In genomic region chr12:6492838-6493579, GRCh38 we compare ENCODE assay signal across 1 cellular context.
TF ChIP-seq lines count a peak whose summit lies in the region.

Gene MRPL51 (minus strand): TSS chr12:6493262. CDS start chr12:6493136, 126 bp downstream.

TF ChIP-seq in K562, 482 proteins besides CTCF, POLR2A, EP300 and RAD21 (continued from another document and continues in another):
- TF ChIP-seq, protein P1, sequence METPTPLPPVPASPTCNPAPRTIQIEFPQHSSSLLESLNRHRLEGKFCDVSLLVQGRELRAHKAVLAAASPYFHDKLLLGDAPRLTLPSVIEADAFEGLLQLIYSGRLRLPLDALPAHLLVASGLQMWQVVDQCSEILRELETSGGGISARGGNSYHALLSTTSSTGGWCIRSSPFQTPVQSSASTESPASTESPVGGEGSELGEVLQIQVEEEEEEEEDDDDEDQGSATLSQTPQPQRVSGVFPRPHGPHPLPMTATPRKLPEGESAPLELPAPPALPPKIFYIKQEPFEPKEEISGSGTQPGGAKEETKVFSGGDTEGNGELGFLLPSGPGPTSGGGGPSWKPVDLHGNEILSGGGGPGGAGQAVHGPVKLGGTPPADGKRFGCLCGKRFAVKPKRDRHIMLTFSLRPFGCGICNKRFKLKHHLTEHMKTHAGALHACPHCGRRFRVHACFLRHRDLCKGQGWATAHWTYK (CRISPR knock-in tag; IDR thresholded peaks at IDR 0.05), result no peak
- no peak for TF ChIP-seq ZNF263 (CRISPR knock-in tag; IDR thresholded peaks at IDR 0.05; ENCODE audit: borderline replicate concordance)
- TF ChIP-seq OTX1 (CRISPR knock-in tag; IDR thresholded peaks at IDR 0.05), result no peak
- peak; percentile 74; the same call in 1 of the 2 replicates for TF ChIP-seq CBX1 (IDR thresholded peaks at IDR 0.05; ENCODE audit: low read depth)
- no peak for TF ChIP-seq POLR3G (IDR thresholded peaks at IDR 0.05; ENCODE audit: extremely low read depth, insufficient read length, insufficient replicate concordance)
- TF ChIP-seq EP400 (IDR thresholded peaks at IDR 0.05), result no peak; the same call in 1 of the 2 replicates
- no peak for TF ChIP-seq SAP30 (IDR thresholded peaks at IDR 0.05; ENCODE audit: borderline replicate concordance, insufficient read depth, low read depth, low read length, poor library complexity, severe bottlenecking)
- peak; percentile 57 for TF ChIP-seq HMGN3 (IDR thresholded peaks at IDR 0.05; ENCODE audit: borderline replicate concordance, extremely low read depth, insufficient read length, low read depth, low read length)
- TF ChIP-seq, protein P2, sequence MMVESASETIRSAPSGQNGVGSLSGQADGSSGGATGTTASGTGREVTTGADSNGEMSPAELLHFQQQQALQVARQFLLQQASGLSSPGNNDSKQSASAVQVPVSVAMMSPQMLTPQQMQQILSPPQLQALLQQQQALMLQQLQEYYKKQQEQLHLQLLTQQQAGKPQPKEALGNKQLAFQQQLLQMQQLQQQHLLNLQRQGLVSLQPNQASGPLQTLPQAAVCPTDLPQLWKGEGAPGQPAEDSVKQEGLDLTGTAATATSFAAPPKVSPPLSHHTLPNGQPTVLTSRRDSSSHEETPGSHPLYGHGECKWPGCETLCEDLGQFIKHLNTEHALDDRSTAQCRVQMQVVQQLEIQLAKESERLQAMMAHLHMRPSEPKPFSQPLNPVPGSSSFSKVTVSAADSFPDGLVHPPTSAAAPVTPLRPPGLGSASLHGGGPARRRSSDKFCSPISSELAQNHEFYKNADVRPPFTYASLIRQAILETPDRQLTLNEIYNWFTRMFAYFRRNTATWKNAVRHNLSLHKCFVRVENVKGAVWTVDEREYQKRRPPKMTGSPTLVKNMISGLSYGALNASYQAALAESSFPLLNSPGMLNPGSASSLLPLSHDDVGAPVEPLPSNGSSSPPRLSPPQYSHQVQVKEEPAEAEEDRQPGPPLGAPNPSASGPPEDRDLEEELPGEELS (CRISPR knock-in tag; IDR thresholded peaks at IDR 0.05; ENCODE audit: borderline replicate concordance), result no peak
- 0 out of 2 replicates have a peak, but pooled peaks have one; percentile 21 for TF ChIP-seq NR2C1 (IDR thresholded peaks at IDR 0.05)
- TF ChIP-seq NR2C1 (tag; IDR thresholded peaks at IDR 0.05), result no peak
- 0 out of 2 replicates have a peak, but pooled peaks have one; percentile 36 for TF ChIP-seq HINFP (tag; conservative IDR thresholded peaks at IDR 0.05; ENCODE audit: low read depth)
- TF ChIP-seq RBM17 (IDR thresholded peaks at IDR 0.05; ENCODE audit: borderline replicate concordance, low read depth, low read length), result no peak
- TF ChIP-seq RFX7 (CRISPR knock-in tag; IDR thresholded peaks at IDR 0.05), result no peak
- TF ChIP-seq PTTG1 (tag; IDR thresholded peaks at IDR 0.05; ENCODE audit: low read depth), result no peak
- TF ChIP-seq, protein P3, sequence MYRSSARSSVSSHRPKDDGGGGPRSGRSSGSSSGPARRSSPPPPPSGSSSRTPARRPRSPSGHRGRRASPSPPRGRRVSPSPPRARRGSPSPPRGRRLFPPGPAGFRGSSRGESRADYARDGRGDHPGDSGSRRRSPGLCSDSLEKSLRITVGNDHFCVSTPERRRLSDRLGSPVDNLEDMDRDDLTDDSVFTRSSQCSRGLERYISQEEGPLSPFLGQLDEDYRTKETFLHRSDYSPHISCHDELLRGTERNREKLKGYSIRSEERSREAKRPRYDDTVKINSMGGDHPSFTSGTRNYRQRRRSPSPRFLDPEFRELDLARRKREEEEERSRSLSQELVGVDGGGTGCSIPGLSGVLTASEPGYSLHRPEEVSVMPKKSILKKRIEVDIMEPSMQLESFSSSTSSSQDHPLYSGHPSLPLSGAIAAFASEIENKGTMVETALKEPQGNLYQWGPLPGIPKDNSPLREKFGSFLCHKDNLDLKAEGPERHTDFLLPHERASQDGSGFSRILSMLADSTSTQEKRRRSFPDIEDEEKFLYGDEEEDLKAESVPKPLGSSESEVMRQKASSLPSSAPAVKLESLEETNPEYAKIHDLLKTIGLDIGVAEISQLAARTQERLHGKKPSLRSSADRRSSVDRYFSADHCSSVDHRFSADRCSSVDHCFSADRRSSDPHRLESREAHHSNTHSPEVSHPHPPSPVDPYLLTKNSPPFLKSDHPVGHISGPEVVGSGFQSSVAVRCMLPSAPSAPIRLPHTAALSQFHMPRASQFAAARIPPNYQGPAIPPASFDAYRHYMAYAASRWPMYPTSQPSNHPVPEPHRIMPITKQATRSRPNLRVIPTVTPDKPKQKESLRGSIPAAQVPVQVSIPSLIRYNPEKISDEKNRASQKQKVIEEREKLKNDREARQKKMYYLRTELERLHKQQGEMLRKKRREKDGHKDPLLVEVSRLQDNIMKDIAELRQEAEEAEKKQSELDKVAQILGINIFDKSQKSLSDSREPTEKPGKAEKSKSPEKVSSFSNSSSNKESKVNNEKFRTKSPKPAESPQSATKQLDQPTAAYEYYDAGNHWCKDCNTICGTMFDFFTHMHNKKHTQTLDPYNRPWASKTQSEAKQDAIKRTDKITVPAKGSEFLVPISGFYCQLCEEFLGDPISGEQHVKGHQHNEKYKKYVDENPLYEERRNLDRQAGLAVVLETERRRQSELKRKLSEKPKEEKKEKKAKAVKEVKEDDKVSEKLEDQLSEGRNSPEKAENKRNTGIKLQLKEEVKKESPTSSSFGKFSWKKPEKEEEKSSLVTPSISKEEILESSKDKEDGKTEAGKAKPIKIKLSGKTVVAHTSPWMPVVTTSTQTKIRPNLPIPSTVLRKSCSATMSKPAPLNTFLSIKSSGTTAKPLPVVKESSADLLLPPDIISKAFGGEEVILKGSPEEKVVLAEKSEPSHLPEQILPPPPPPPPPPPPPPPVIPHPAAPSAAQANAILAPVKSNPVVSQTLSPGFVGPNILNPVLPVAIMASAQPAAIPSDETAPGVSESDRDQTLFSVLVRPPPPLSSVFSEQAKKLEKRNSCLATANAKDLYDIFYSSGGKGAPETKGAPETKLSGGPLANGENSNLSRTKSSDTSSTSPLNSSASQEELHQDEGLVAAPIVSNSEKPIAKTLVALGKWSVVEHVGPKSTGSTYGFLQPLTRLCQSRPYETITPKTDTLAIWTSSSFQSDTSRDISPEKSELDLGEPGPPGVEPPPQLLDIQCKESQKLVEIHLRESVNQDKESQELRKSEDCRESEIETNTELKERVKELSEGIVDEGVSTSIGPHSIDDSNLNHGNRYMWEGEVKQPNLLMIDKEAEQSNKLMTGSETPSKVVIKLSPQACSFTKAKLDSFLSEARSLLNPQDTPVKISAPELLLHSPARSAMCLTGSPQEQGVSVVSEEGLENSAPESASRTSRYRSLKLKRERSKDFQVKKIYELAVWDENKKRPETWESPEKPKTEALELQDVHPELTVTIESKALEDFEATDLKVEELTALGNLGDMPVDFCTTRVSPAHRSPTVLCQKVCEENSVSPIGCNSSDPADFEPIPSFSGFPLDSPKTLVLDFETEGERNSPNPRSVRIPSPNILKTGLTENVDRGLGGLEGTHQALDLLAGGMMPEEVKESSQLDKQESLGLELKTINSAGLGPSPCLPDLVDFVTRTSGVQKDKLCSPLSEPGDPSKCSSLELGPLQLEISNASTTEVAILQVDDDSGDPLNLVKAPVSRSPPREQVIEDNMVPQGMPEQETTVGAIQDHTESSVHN (IDR thresholded peaks at IDR 0.05; ENCODE audit: borderline replicate concordance in 1 of 2, low read depth in 1 of 2), result no peak
- TF ChIP-seq NCOA6 (IDR thresholded peaks at IDR 0.05), result no peak
- no peak for TF ChIP-seq ZBTB1 (CRISPR knock-in tag; IDR thresholded peaks at IDR 0.05; ENCODE audit: borderline replicate concordance, low read depth)
- TF ChIP-seq ZNF668 (CRISPR knock-in tag; IDR thresholded peaks at IDR 0.05), result no peak
- TF ChIP-seq, protein P4, sequence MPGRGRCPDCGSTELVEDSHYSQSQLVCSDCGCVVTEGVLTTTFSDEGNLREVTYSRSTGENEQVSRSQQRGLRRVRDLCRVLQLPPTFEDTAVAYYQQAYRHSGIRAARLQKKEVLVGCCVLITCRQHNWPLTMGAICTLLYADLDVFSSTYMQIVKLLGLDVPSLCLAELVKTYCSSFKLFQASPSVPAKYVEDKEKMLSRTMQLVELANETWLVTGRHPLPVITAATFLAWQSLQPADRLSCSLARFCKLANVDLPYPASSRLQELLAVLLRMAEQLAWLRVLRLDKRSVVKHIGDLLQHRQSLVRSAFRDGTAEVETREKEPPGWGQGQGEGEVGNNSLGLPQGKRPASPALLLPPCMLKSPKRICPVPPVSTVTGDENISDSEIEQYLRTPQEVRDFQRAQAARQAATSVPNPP (IDR thresholded peaks at IDR 0.05; ENCODE audit: borderline replicate concordance, insufficient read depth, insufficient read length), result no peak
- TF ChIP-seq ZNF347 (CRISPR knock-in tag; IDR thresholded peaks at IDR 0.05; ENCODE audit: low read depth), result no peak
- TF ChIP-seq U2AF2 (optimal IDR thresholded peaks at IDR 0.05; ENCODE audit: low read depth, low read length), result no peak
- TF ChIP-seq, protein P5, sequence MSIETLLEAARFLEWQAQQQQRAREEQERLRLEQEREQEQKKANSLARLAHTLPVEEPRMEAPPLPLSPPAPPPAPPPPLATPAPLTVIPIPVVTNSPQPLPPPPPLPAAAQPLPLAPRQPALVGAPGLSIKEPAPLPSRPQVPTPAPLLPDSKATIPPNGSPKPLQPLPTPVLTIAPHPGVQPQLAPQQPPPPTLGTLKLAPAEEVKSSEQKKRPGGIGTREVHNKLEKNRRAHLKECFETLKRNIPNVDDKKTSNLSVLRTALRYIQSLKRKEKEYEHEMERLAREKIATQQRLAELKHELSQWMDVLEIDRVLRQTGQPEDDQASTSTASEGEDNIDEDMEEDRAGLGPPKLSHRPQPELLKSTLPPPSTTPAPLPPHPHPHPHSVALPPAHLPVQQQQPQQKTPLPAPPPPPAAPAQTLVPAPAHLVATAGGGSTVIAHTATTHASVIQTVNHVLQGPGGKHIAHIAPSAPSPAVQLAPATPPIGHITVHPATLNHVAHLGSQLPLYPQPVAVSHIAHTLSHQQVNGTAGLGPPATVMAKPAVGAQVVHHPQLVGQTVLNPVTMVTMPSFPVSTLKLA (conservative IDR thresholded peaks at IDR 0.05), result peak; percentile 63 to 75
- TF ChIP-seq ZNF408 (CRISPR knock-in tag; IDR thresholded peaks at IDR 0.05; ENCODE audit: low read depth), result no peak
- TF ChIP-seq ZNF197 (CRISPR knock-in tag; IDR thresholded peaks at IDR 0.05; ENCODE audit: low read depth), result no peak
- TF ChIP-seq CBX5 (IDR thresholded peaks at IDR 0.05; ENCODE audit: borderline replicate concordance, low read depth), result no peak
- no peak for TF ChIP-seq RBM34 (IDR thresholded peaks at IDR 0.05; ENCODE audit: borderline replicate concordance, insufficient read depth, low read length)
- no peak for TF ChIP-seq ZNF407 (IDR thresholded peaks at IDR 0.05; ENCODE audit: low read depth)
- TF ChIP-seq HNRNPK (IDR thresholded peaks at IDR 0.05; ENCODE audit: low read depth, low read length, poor library complexity, severe bottlenecking), result no peak
- no peak for TF ChIP-seq CAMTA2 (CRISPR knock-in tag; conservative IDR thresholded peaks at IDR 0.05)
- TF ChIP-seq GABPB2 (CRISPR knock-in tag; conservative IDR thresholded peaks at IDR 0.05), result no peak
